ENCODE assay signal across 8 cellular contexts in the genomic region with DNA sequence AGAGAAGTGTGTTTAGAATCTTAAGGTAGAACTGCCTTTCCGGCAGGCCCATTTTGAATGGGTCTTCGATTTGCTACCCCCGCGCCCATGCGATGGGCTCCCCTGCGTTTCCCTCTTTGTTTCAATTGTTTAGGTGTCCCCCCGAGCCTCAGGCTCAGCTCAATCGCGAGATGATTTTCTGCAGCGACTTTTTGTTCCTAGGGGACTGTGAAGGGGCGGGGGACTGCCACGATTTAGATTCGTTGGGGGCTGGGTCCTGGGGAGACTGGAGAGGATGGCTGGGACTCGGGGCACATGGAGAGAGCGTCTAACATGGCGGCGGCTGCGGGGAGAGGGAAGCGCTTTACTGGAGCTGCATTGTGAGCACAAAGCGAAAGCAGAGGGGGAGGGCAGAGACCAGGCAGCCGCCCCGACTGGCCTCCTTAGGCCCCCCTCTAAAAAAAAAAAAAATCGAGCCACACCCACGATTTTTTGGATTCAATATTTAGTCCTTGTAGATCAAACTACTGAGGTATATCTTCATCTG.
A peak's percentile ranks its signal among the peaks of the same experiment; 100 is the strongest.
DNase-seq lines count a peak whose midpoint lies in the region; ATAC-seq lines count a peak whose summit lies in the region.

No MANE protein-coding gene starts in this region.

- DNase-seq in NCI-H524 (lab: John Stamatoyannopoulos, UW) (peak; percentile 43 to 55), NCI-H524 treated with DMSO at 0.1 percent for 48 hours (lab: John Stamatoyannopoulos, UW) (no peak), NCI-H748 (lab: John Stamatoyannopoulos, UW; ENCODE audit: unreplicated experiment) (peak; percentile 77), memory B cell (ENCODE audit: low spot score in 2 of 2) (peak; percentile 57 to 60)
- peak; percentile 52 to 63 for DNase-seq in activated CD8-positive, alpha-beta memory T cell treated with anti-CD3 and anti-CD28 coated beads for 1 hour (ENCODE audit: extremely low read depth in 1 of 2, low read depth in 1 of 2)
- peak; percentile 65 for DNase-seq in effector CD8-positive, alpha-beta T cell (lab: John Stamatoyannopoulos, UW)
- peak; percentile 63 for DNase-seq in stimulated activated CD8-positive, alpha-beta memory T cell treated with anti-CD3 and anti-CD28 coated beads, Interleukin-12 subunit alpha, Interleukin-12 subunit beta, amount 100 ng/mL, for 4 hours (ENCODE audit: low read depth)

- H3K9me3 Mint-ChIP-seq in memory B cell: no peaks in the 10 kb centered on the region

- no peaks in the 10 kb centered on the region for H3K27me3 Mint-ChIP-seq in memory B cell

- peaks cover 15% of the 10 kb centered on the region for H3K4me1 Mint-ChIP-seq in memory B cell

- H3K36me3 Mint-ChIP-seq in memory B cell: no peaks in the 10 kb centered on the region

- peak overlapping the region; percentile 83 for H3K27ac Mint-ChIP-seq in memory B cell

- peak; percentile 43 for ATAC-seq in HG03175 (IDR thresholded peaks at IDR 0.05; ENCODE audit: unreplicated experiment)
- peak; percentile 54 for ATAC-seq in memory B cell (ENCODE audit: low read depth)

- peak overlapping the region; percentile 96 for H3K4me3 Mint-ChIP-seq in memory B cell
